In the genomic region with DNA sequence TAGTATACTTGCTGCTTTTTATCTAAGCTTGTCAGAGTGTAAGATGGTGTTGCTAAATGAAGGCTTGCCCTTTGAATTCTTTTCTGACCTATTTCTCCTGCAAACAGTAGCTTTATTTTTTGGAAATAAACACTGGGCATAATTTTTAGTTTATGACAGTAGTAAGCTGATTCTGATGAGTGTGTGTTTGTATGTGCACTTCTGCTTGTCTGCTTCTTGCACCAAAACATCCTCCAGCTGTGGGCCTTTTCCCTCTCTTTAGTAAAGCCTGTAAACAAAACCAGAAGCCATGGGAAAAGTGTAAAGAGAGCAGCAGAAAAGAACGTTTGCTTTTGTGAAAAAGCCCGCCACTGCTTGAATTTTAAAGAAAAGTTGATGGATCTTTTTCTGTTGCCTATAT, we compare ENCODE assay signal across 11 cellular contexts. TPM values are rescaled to one million over a fixed set of nuclear protein-coding genes. Genes with fewer than 3 reads are reported as not detected.
A peak's percentile ranks its signal among the peaks of the same experiment; 100 is the strongest.
DNase-seq lines count a peak whose midpoint lies in the region; ATAC-seq and TF ChIP-seq lines count a peak whose summit lies in the region.
"Had no signal": no experiment of that assay in that cellular context is flagged by ENCODE, and none has a peak within 500 bp of the region (broad histone marks: within the 10 kb centered on the region; RNA-seq: fewer than 3 reads in every experiment).

No MANE protein-coding gene starts in this region.

- no peak for ATAC-seq in lower lobe of right lung
- no peak for ATAC-seq in GM19463 (IDR thresholded peaks at IDR 0.05; ENCODE audit: unreplicated experiment)
- ATAC-seq: stimulated activated naive CD8-positive, alpha-beta T cell treated with anti-CD3 and anti-CD28 coated beads, Interleukin-15, amount 100 ng/mL, for 72 hours had no signal

- H3K27me3 ChIP-seq in breast epithelium (no peaks in the 10 kb centered on the region), lower lobe of right lung (ENCODE audit: low read depth) (no peaks in the 10 kb centered on the region), stomach (no peaks in the 10 kb centered on the region)

- TF ChIP-seq CTCF in HFF-Myc (IDR thresholded peaks at IDR 0.05; ENCODE audit: low read depth, low read length, missing control alignments) (no peak), breast epithelium (IDR thresholded peaks at IDR 0.05) (no peak), lower lobe of right lung (IDR thresholded peaks at IDR 0.05) (no peak), stomach (IDR thresholded peaks at IDR 0.05) (no peak)

- H3K36me3 ChIP-seq in breast epithelium (no peaks in the 10 kb centered on the region), lower lobe of right lung (no peaks in the 10 kb centered on the region), stomach (no peaks in the 10 kb centered on the region)

- no peaks in the 10 kb centered on the region for H3K4me1 ChIP-seq in breast epithelium
- H3K4me1 ChIP-seq in lower lobe of right lung: peaks cover 66% of the 10 kb centered on the region
- H3K4me1 ChIP-seq in stomach: peaks cover 10 to 58% (median 35%) of the 10 kb centered on the region in 4 donors

- intact Hi-C loops in breast epithelium (cut with DNase I; ENCODE audit: low total_unique reads): no loop called here
- intact Hi-C loops in lower lobe of right lung (cut with DNase I): no loop called here
- intact Hi-C loops in stomach (cut with DNase I; ENCODE audit: low total_unique reads): no loop called here

- H3K4me3 ChIP-seq in HFF-Myc (replicated peaks; ENCODE audit: low read depth, low read length) (peak overlapping the region; percentile 32; the same call in 1 of the 2 replicates), breast epithelium (no peak overlapping the region), lower lobe of right lung (peak overlapping the region; percentile 34), stomach (no peak overlapping the region)

- TF ChIP-seq POLR2A in breast epithelium (IDR thresholded peaks at IDR 0.05) (no peak), stomach (IDR thresholded peaks at IDR 0.05) (no peak)

- no peak for TF ChIP-seq EP300 in stomach (IDR thresholded peaks at IDR 0.05)

- no peaks in the 10 kb centered on the region for H3K9me3 ChIP-seq in breast epithelium
- H3K9me3 ChIP-seq in lower lobe of right lung: no peaks in the 10 kb centered on the region
- H3K9me3 ChIP-seq in stomach: no peaks in the 10 kb centered on the region

- H3K27ac ChIP-seq in breast epithelium (peak overlapping the region; percentile 83 to 88), lower lobe of right lung (peak overlapping the region; percentile 71), stomach (peak overlapping the region in 4 of 5 donors; percentile 69 to 85 (median 78))

- WGBS in stomach, 5 donors: 24 to 53% (median 41%) methylated on average over 2 of the region's 2 CpGs

- DNase-seq in HFF-Myc (ENCODE audit: extremely low read depth, low read depth): no peak
- DNase-seq in breast epithelium (ENCODE audit: low spot score in 2 of 2): no peak
- DNase-seq in lower lobe of right lung: no peak
- DNase-seq in stomach: no peak
- DNase-seq in NCI-H226: no peak
- no peak for DNase-seq in putamen (ENCODE audit: low spot score)
- DNase-seq in activated effector memory CD4-positive, alpha-beta T cell treated with anti-CD3 and anti-CD28 coated beads, Interleukin-2, amount 50 U/mL, for 16 hours: no peak
- DNase-seq: activated CD4-positive, alpha-beta T cell treated with anti-CD3 and anti-CD28 coated beads, Interleukin-2, amount 10 ng/mL, durations not matched to agents 7 days and 5 days; activated naive CD4-positive, alpha-beta T cell treated with anti-CD3 and anti-CD28 coated beads, Interleukin-2, amount 50 U/mL, for 16 hours; stimulated activated naive CD8-positive, alpha-beta T cell treated with anti-CD3 and anti-CD28 coated beads, Interleukin-15, amount 100 ng/mL, for 72 hours had no signal

RNA-seq across cellular contexts. Expression of a gene that starts 12.6 kb away (rescaled TPM):
- 10 to 100 TPM in 1 of 3 donors, 1 to 10 TPM in 2; 1.6 to 14.2 (median 8.8) TPM for total RNA-seq in breast epithelium
- 12.7 TPM for total RNA-seq in lower lobe of right lung
- 10 to 100 TPM in 2 of 5 donors, 1 to 10 TPM in 1, not detected in 2; 7.1 to 21.0 (median 18.7) TPM for total RNA-seq in stomach
- polyA plus RNA-seq in stomach: 1 to 10 TPM; 1.2 to 8.9 (median 1.7) TPM

Comparison
In these comparisons a context has a peak if more than half of its experiments do, and no peak if none do; other contexts are left out.
1. H3K4me3 ChIP-seq: peak in HFF-Myc (single experiment) and lower lobe of right lung (single experiment); none in breast epithelium (0 of 3) and stomach (0 of 4).
2. Peak in every context shown above with its lines, with median percentiles within 50 percentile points of each other: H3K27ac ChIP-seq.